Comparison of ENCODE assay signal across 1 cellular context in the genomic region with DNA sequence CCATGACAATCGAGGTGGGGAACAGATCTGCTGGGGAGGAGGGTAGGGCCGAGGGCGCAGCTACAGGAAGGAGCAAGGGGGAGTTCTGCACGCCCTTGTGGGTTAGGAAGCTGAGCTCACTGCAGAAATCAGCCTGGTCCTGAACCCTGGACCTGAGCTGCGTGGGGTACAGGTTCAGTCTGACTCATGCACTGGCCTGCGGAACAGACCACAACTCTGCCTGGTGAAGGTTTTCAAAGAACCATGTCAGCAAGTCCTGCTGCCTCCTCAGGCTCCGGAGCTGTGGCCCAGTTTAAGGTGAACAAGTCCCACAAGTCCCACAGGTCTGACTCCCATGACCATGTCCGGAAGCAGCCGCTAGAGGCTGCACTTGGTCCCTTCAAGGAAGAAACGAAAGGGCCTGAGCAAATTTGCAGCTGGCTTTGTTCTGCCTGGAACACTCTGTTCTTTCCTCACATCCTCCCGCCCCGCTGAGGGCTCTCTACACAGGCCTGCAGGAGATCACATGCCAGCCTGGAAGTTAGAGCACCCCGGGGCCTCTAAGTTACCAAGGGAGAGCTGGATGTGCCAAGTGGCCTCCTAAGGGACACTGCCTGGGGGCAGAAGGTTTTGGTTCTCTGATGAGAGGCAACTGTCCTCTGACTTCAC.
A peak's percentile ranks its signal among the peaks of the same experiment; 100 is the strongest.
TF ChIP-seq lines count a peak whose summit lies in the region.

No MANE protein-coding gene starts in this region.

TF ChIP-seq in GM12878, 131 proteins besides CTCF, POLR2A, EP300 and RAD21 (continued from another document and continues in another):
- TF ChIP-seq BHLHE40 (IDR thresholded peaks at IDR 0.05; ENCODE audit: borderline replicate concordance in 1 of 2, low read depth in 2 of 2, low read length in 1 of 2) (peak in 1 of 2 experiments; percentile 74; a peak in 1 of 4 replicates), CBFB (IDR thresholded peaks at IDR 0.05; ENCODE audit: low read depth) (peak; percentile 90), SIX5 (IDR thresholded peaks at IDR 0.05; ENCODE audit: low read depth, low read length, severe bottlenecking) (no peak), NRF1 (conservative IDR thresholded peaks at IDR 0.05; ENCODE audit: low read depth, low read length) (0 out of 2 replicates have a peak, but pooled peaks have one; percentile 4), WRNIP1 (IDR thresholded peaks at IDR 0.05; ENCODE audit: borderline replicate concordance, low read depth, low read length) (no peak), SUPT20H (IDR thresholded peaks at IDR 0.05; ENCODE audit: borderline replicate concordance, control insufficient read depth, low read depth, low read length) (no peak), SUZ12 (IDR thresholded peaks at IDR 0.05; ENCODE audit: unreplicated experiment) (no peak), TCF12 (IDR thresholded peaks at IDR 0.05; ENCODE audit: low read depth, low read length) (peak; percentile 78), IKZF1 (conservative IDR thresholded peaks at IDR 0.05) (peak; percentile 84), ZNF622 (IDR thresholded peaks at IDR 0.05) (no peak), BCL11A (IDR thresholded peaks at IDR 0.05; ENCODE audit: low read depth, low read length) (peak; percentile 90), MYC (IDR thresholded peaks at IDR 0.05; ENCODE audit: insufficient read depth, insufficient read length, insufficient replicate concordance, low read length, severe bottlenecking) (no peak), ZBED1 (IDR thresholded peaks at IDR 0.05; ENCODE audit: borderline replicate concordance) (no peak; the same call in 1 of the 2 replicates), YY1 (IDR thresholded peaks at IDR 0.05; ENCODE audit: low read depth, low read length) (peak; percentile 80), ZNF207 (IDR thresholded peaks at IDR 0.05; ENCODE audit: borderline replicate concordance) (no peak), ZNF384 (IDR thresholded peaks at IDR 0.05; ENCODE audit: borderline replicate concordance, low read depth, low read length) (no peak), FOS (IDR thresholded peaks at IDR 0.05; ENCODE audit: borderline replicate concordance, extremely low read depth, insufficient read length) (no peak), POLR2AphosphoS5 (IDR thresholded peaks at IDR 0.05; ENCODE audit: low read length) (no peak), RUNX3 (IDR thresholded peaks at IDR 0.05; ENCODE audit: low read length) (peak; percentile 97), HDAC2 (IDR thresholded peaks at IDR 0.05) (no peak), BACH1 (IDR thresholded peaks at IDR 0.05; ENCODE audit: borderline replicate concordance) (no peak), ATF7 (IDR thresholded peaks at IDR 0.05; ENCODE audit: low read depth) (peak; percentile 63; the same call in 1 of the 2 replicates), JUNB (IDR thresholded peaks at IDR 0.05) (peak; percentile 88), NBN (IDR thresholded peaks at IDR 0.05) (peak; percentile 72; the same call in 1 of the 2 replicates), CBX3 (IDR thresholded peaks at IDR 0.05; ENCODE audit: borderline replicate concordance, low read depth) (no peak), CHD4 (IDR thresholded peaks at IDR 0.05) (no peak), RB1 (IDR thresholded peaks at IDR 0.05; ENCODE audit: borderline replicate concordance) (no peak), STAT3 (IDR thresholded peaks at IDR 0.05; ENCODE audit: low read depth, low read length) (no peak), BMI1 (IDR thresholded peaks at IDR 0.05; ENCODE audit: borderline replicate concordance) (no peak), HCFC1 (IDR thresholded peaks at IDR 0.05; ENCODE audit: low read length) (no peak), CREM (IDR thresholded peaks at IDR 0.05; ENCODE audit: low read depth) (peak; percentile 71), KLF5 (IDR thresholded peaks at IDR 0.05; ENCODE audit: partially characterized antibody) (no peak), LARP7 (IDR thresholded peaks at IDR 0.05) (no peak; the same call in 1 of the 2 replicates), MTA2 (IDR thresholded peaks at IDR 0.05; ENCODE audit: low read depth) (peak; percentile 67)
- TF ChIP-seq, protein P1, sequence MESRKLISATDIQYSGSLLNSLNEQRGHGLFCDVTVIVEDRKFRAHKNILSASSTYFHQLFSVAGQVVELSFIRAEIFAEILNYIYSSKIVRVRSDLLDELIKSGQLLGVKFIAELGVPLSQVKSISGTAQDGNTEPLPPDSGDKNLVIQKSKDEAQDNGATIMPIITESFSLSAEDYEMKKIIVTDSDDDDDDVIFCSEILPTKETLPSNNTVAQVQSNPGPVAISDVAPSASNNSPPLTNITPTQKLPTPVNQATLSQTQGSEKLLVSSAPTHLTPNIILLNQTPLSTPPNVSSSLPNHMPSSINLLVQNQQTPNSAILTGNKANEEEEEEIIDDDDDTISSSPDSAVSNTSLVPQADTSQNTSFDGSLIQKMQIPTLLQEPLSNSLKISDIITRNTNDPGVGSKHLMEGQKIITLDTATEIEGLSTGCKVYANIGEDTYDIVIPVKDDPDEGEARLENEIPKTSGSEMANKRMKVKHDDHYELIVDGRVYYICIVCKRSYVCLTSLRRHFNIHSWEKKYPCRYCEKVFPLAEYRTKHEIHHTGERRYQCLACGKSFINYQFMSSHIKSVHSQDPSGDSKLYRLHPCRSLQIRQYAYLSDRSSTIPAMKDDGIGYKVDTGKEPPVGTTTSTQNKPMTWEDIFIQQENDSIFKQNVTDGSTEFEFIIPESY (IDR thresholded peaks at IDR 0.05): no peak
- TF ChIP-seq, protein P2, sequence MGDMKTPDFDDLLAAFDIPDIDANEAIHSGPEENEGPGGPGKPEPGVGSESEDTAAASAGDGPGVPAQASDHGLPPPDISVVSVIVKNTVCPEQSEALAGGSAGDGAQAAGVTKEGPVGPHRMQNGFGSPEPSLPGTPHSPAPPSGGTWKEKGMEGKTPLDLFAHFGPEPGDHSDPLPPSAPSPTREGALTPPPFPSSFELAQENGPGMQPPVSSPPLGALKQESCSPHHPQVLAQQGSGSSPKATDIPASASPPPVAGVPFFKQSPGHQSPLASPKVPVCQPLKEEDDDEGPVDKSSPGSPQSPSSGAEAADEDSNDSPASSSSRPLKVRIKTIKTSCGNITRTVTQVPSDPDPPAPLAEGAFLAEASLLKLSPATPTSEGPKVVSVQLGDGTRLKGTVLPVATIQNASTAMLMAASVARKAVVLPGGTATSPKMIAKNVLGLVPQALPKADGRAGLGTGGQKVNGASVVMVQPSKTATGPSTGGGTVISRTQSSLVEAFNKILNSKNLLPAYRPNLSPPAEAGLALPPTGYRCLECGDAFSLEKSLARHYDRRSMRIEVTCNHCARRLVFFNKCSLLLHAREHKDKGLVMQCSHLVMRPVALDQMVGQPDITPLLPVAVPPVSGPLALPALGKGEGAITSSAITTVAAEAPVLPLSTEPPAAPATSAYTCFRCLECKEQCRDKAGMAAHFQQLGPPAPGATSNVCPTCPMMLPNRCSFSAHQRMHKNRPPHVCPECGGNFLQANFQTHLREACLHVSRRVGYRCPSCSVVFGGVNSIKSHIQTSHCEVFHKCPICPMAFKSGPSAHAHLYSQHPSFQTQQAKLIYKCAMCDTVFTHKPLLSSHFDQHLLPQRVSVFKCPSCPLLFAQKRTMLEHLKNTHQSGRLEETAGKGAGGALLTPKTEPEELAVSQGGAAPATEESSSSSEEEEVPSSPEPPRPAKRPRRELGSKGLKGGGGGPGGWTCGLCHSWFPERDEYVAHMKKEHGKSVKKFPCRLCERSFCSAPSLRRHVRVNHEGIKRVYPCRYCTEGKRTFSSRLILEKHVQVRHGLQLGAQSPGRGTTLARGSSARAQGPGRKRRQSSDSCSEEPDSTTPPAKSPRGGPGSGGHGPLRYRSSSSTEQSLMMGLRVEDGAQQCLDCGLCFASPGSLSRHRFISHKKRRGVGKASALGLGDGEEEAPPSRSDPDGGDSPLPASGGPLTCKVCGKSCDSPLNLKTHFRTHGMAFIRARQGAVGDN (IDR thresholded peaks at IDR 0.05): no peak
- TF ChIP-seq, protein P3, sequence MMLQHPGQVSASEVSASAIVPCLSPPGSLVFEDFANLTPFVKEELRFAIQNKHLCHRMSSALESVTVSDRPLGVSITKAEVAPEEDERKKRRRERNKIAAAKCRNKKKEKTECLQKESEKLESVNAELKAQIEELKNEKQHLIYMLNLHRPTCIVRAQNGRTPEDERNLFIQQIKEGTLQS (IDR thresholded peaks at IDR 0.05; ENCODE audit: borderline replicate concordance, extremely low read depth, low read depth, low read length): no peak
- TF ChIP-seq, protein P4, sequence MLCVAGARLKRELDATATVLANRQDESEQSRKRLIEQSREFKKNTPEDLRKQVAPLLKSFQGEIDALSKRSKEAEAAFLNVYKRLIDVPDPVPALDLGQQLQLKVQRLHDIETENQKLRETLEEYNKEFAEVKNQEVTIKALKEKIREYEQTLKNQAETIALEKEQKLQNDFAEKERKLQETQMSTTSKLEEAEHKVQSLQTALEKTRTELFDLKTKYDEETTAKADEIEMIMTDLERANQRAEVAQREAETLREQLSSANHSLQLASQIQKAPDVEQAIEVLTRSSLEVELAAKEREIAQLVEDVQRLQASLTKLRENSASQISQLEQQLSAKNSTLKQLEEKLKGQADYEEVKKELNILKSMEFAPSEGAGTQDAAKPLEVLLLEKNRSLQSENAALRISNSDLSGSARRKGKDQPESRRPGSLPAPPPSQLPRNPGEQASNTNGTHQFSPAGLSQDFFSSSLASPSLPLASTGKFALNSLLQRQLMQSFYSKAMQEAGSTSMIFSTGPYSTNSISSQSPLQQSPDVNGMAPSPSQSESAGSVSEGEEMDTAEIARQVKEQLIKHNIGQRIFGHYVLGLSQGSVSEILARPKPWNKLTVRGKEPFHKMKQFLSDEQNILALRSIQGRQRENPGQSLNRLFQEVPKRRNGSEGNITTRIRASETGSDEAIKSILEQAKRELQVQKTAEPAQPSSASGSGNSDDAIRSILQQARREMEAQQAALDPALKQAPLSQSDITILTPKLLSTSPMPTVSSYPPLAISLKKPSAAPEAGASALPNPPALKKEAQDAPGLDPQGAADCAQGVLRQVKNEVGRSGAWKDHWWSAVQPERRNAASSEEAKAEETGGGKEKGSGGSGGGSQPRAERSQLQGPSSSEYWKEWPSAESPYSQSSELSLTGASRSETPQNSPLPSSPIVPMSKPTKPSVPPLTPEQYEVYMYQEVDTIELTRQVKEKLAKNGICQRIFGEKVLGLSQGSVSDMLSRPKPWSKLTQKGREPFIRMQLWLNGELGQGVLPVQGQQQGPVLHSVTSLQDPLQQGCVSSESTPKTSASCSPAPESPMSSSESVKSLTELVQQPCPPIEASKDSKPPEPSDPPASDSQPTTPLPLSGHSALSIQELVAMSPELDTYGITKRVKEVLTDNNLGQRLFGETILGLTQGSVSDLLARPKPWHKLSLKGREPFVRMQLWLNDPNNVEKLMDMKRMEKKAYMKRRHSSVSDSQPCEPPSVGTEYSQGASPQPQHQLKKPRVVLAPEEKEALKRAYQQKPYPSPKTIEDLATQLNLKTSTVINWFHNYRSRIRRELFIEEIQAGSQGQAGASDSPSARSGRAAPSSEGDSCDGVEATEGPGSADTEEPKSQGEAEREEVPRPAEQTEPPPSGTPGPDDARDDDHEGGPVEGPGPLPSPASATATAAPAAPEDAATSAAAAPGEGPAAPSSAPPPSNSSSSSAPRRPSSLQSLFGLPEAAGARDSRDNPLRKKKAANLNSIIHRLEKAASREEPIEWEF (IDR thresholded peaks at IDR 0.05; ENCODE audit: insufficient replicate concordance, low read depth, low read length): peak; percentile 30
- TF ChIP-seq, protein P5, sequence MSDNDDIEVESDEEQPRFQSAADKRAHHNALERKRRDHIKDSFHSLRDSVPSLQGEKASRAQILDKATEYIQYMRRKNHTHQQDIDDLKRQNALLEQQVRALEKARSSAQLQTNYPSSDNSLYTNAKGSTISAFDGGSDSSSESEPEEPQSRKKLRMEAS (IDR thresholded peaks at IDR 0.05; ENCODE audit: low read depth, low read length): no peak; the same call in 1 of the 2 replicates
- TF ChIP-seq, protein P6, sequence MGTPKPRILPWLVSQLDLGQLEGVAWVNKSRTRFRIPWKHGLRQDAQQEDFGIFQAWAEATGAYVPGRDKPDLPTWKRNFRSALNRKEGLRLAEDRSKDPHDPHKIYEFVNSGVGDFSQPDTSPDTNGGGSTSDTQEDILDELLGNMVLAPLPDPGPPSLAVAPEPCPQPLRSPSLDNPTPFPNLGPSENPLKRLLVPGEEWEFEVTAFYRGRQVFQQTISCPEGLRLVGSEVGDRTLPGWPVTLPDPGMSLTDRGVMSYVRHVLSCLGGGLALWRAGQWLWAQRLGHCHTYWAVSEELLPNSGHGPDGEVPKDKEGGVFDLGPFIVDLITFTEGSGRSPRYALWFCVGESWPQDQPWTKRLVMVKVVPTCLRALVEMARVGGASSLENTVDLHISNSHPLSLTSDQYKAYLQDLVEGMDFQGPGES (IDR thresholded peaks at IDR 0.05): no peak
- TF ChIP-seq, protein P7, sequence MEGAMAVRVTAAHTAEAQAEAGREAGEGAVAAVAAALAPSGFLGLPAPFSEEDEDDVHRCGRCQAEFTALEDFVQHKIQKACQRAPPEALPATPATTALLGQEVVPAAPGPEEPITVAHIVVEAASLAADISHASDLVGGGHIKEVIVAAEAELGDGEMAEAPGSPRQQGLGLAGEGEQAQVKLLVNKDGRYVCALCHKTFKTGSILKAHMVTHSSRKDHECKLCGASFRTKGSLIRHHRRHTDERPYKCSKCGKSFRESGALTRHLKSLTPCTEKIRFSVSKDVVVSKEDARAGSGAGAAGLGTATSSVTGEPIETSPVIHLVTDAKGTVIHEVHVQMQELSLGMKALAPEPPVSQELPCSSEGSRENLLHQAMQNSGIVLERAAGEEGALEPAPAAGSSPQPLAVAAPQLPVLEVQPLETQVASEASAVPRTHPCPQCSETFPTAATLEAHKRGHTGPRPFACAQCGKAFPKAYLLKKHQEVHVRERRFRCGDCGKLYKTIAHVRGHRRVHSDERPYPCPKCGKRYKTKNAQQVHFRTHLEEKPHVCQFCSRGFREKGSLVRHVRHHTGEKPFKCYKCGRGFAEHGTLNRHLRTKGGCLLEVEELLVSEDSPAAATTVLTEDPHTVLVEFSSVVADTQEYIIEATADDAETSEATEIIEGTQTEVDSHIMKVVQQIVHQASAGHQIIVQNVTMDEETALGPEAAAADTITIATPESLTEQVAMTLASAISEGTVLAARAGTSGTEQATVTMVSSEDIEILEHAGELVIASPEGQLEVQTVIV (IDR thresholded peaks at IDR 0.05; ENCODE audit: borderline replicate concordance, partially characterized antibody): no peak
- TF ChIP-seq, protein P8, sequence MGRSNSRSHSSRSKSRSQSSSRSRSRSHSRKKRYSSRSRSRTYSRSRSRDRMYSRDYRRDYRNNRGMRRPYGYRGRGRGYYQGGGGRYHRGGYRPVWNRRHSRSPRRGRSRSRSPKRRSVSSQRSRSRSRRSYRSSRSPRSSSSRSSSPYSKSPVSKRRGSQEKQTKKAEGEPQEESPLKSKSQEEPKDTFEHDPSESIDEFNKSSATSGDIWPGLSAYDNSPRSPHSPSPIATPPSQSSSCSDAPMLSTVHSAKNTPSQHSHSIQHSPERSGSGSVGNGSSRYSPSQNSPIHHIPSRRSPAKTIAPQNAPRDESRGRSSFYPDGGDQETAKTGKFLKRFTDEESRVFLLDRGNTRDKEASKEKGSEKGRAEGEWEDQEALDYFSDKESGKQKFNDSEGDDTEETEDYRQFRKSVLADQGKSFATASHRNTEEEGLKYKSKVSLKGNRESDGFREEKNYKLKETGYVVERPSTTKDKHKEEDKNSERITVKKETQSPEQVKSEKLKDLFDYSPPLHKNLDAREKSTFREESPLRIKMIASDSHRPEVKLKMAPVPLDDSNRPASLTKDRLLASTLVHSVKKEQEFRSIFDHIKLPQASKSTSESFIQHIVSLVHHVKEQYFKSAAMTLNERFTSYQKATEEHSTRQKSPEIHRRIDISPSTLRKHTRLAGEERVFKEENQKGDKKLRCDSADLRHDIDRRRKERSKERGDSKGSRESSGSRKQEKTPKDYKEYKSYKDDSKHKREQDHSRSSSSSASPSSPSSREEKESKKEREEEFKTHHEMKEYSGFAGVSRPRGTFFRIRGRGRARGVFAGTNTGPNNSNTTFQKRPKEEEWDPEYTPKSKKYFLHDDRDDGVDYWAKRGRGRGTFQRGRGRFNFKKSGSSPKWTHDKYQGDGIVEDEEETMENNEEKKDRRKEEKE (IDR thresholded peaks at IDR 0.05): no peak
